In the genomic region with DNA sequence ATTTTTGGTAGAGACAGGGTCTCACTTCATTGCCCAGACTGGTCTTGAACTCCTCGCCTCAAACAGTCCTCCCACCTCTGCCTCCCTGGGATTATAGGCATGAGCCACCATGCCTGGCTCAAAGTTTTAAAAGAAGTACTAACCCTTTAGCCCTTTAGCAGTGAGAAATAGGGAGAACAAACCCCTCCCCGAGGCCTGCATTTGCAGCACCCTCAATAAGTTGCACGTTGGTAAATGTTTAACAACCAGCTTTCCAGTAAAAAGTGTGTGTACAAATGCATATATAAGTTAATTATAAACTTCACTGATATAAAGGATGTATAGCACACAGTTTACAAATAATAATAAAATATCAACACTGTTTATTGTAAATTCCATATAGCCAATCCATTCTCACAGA, we compare ENCODE assay signal across 30 cellular contexts. TPM values are rescaled to one million over a fixed set of nuclear protein-coding genes. Genes with fewer than 3 reads are reported as not detected.
"Had no signal": no experiment of that assay in that cellular context is flagged by ENCODE, and none has a peak within 500 bp of the region (broad histone marks: within the 10 kb centered on the region; RNA-seq: fewer than 3 reads in every experiment).

No MANE protein-coding gene starts in this region.

- H3K27me3 ChIP-seq: brain microvascular endothelial cell, cardiac muscle cell, MG63 had no signal

- H3K36me3 ChIP-seq: brain microvascular endothelial cell, cardiac muscle cell had no signal

- H3K27ac ChIP-seq: brain microvascular endothelial cell, cardiac muscle cell, SK-N-MC, VCaP had no signal

- H3K9me3 ChIP-seq: MG63 had no signal

- ATAC-seq: activated CD4-positive, alpha-beta T cell treated with anti-CD3 and anti-CD28 coated beads for 36 hours; activated T-helper 17 cell treated with anti-CD3 and anti-CD28 coated beads, Interleukin-2, amount 50 U/mL, for 72 hours; Panc1; Right ventricle myocardium inferior had no signal

- DNase-seq: activated CD4-positive, alpha-beta memory T cell treated with anti-CD3 and anti-CD28 coated beads, Interleukin-2, amount 10 ng/mL, durations not matched to agents 7 days and 5 days; activated CD4-positive, alpha-beta T cell treated with anti-CD3 and anti-CD28 coated beads for 36 hours; activated CD4-positive, alpha-beta T cell treated with anti-CD3 and anti-CD28 coated beads, Interleukin-2, amount 50 U/mL, for 1 hour; activated gamma-delta T cell; activated naive CD4-positive, alpha-beta T cell treated with anti-CD3 and anti-CD28 coated beads for 36 hours; activated T-cell treated with anti-CD3 and anti-CD28 coated beads for 4 hours; activated T-cell treated with anti-CD3 and anti-CD28 coated beads, Interleukin-2, amount 50 U/mL, for 48 hours; brain microvascular endothelial cell; MG63; MV-4-11; NCI-H1092 treated with DMSO at 0.1 percent for 48 hours; NCI-H1417 treated with DMSO at 0.1 percent for 48 hours; NCI-H1694; NCI-H2029; NCI-H2107; NCI-H2171 treated with DMSO at 0.1 percent for 48 hours; NCI-H226; NCI-H510A; NCI-H526 treated with DMSO at 0.1 percent for 48 hours; NCI-H82; RPMI8226; T-helper 1 cell had no signal

- H3K4me3 ChIP-seq: cardiac muscle cell, MG63, SK-N-MC had no signal

RNA-seq across cellular contexts. Expression of gene PARVA, which starts 51.8 kb away (rescaled TPM):
- total RNA-seq: OCI-LY7; T-helper 2 cell treated with Interferon-gamma antibody and Interleukin-4, amounts not matched to agents 100 ng/mL and 5 ng/mL, for 36 hours had no signal
